38 cellular contexts compared by ENCODE assay signal in the genomic region with DNA sequence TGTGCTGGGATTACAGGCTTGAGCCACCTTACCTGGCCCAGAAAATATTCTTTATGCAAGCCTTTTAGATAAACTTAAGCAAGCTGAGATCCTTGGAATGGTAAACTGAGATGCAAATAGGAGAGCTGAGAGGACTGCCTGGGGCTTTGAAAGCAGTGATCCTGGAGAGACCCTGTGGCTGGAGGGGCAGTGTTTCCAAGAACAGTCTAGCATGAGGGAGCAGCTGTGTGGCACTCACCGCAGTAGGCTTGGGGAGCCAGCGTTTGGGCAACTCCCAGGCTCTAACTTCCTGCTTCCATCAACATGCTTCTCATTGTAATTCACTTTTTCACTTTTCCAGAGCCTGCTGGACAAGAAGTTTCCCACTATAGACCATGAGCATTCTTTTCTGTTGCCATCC.
"Had no signal": no experiment of that assay in that cellular context is flagged by ENCODE, and none has a peak within 500 bp of the region (broad histone marks: within the 10 kb centered on the region; RNA-seq: fewer than 3 reads in every experiment).

No MANE protein-coding gene starts in this region.

- H3K36me3 ChIP-seq: ascending aorta, cardiac muscle cell had no signal

- H3K27me3 ChIP-seq: ascending aorta, cardiac muscle cell had no signal

- H3K9me3 ChIP-seq: ascending aorta had no signal

- FAIRE-seq: bronchial epithelial cell, TTC549 had no signal

- DNase-seq: activated CD4-positive, alpha-beta memory T cell treated with anti-CD3 and anti-CD28 coated beads, Interleukin-2, amount 10 ng/mL, durations not matched to agents 7 days and 5 days; activated CD4-positive, alpha-beta T cell treated with anti-CD3 and anti-CD28 coated beads for 1 hour; activated CD4-positive, alpha-beta T cell treated with anti-CD3 and anti-CD28 coated beads for 36 hours; activated CD4-positive, alpha-beta T cell treated with anti-CD3 and anti-CD28 coated beads for 48 hours; activated CD4-positive, alpha-beta T cell treated with anti-CD3 and anti-CD28 coated beads, Interleukin-2, amount 10 ng/mL, durations not matched to agents 7 days and 5 days; activated CD4-positive, alpha-beta T cell treated with anti-CD3 and anti-CD28 coated beads, Interleukin-2, amount 50 U/mL, for 48 hours; activated CD4-positive, CD25-positive, alpha-beta regulatory T cell; activated CD8-positive, alpha-beta memory T cell treated with anti-CD3 and anti-CD28 coated beads for 24 hours; activated CD8-positive, alpha-beta memory T cell treated with anti-CD3 and anti-CD28 coated beads, Interleukin-2, amount 10 ng/mL, durations not matched to agents 7 days and 5 days; activated CD8-positive, alpha-beta memory T cell treated with anti-CD3 and anti-CD28 coated beads, Interleukin-2, amount 50 U/mL, for 48 hours; activated CD8-positive, alpha-beta T cell treated with anti-CD3 and anti-CD28 coated beads, Interleukin-2, amount 10 ng/mL, durations not matched to agents 7 days and 5 days; activated effector memory CD4-positive, alpha-beta T cell treated with Interleukin-2 at 50 U/mL for 16 hours; activated gamma-delta T cell; activated naive CD4-positive, alpha-beta T cell treated with anti-CD3 and anti-CD28 coated beads, Interleukin-2, amount 10 ng/mL, durations not matched to agents 7 days and 5 days; activated naive CD4-positive, alpha-beta T cell treated with Interleukin-2 at 50 U/mL for 16 hours; activated naive CD8-positive, alpha-beta T cell treated with anti-CD3 and anti-CD28 coated beads, Interleukin-2, amount 10 ng/mL, durations not matched to agents 7 days and 5 days; activated naive CD8-positive, alpha-beta T cell treated with anti-CD3 and anti-CD28 coated beads, Interleukin-2, amount 50 U/mL, for 24 hours; activated T-cell treated with anti-CD3 and anti-CD28 coated beads, Interleukin-2, amount 50 U/mL, for 24 hours; activated T-cell treated with anti-CD3 and anti-CD28 coated beads, Interleukin-2, amount 50 U/mL, for 48 hours; amygdala; anterior cingulate cortex; caudate nucleus; cerebellar nuclear complex; T-helper 2 cell; T-helper 9 cell had no signal

- H3K4me1 Mint-ChIP-seq: activated CD4-positive, alpha-beta memory T cell treated with anti-CD3 and anti-CD28 coated beads, Interleukin-2, amount 10 ng/mL, durations not matched to agents 7 days and 5 days; activated CD4-positive, alpha-beta T cell treated with anti-CD3 and anti-CD28 coated beads for 36 hours; activated CD4-positive, alpha-beta T cell treated with anti-CD3 and anti-CD28 coated beads, Interleukin-2, amount 10 ng/mL, durations not matched to agents 7 days and 5 days; activated CD8-positive, alpha-beta memory T cell treated with anti-CD3 and anti-CD28 coated beads, Interleukin-2, amount 10 ng/mL, durations not matched to agents 7 days and 5 days; activated naive CD4-positive, alpha-beta T cell treated with anti-CD3 and anti-CD28 coated beads, Interleukin-2, amount 10 ng/mL, durations not matched to agents 7 days and 5 days; activated naive CD4-positive, alpha-beta T cell treated with anti-CD3 and anti-CD28 coated beads, Interleukin-2, amount 50 U/mL, for 24 hours; activated naive CD8-positive, alpha-beta T cell treated with anti-CD3 and anti-CD28 coated beads, Interleukin-2, amount 10 ng/mL, durations not matched to agents 7 days and 5 days; activated naive CD8-positive, alpha-beta T cell treated with anti-CD3 and anti-CD28 coated beads, Interleukin-2, amount 50 U/mL, for 24 hours; central memory CD8-positive, alpha-beta T cell had no signal

- H3K9me3 Mint-ChIP-seq: activated CD4-positive, alpha-beta memory T cell treated with anti-CD3 and anti-CD28 coated beads, Interleukin-2, amount 10 ng/mL, durations not matched to agents 7 days and 5 days; activated CD4-positive, alpha-beta T cell treated with anti-CD3 and anti-CD28 coated beads, Interleukin-2, amount 10 ng/mL, durations not matched to agents 7 days and 5 days; activated naive CD4-positive, alpha-beta T cell treated with anti-CD3 and anti-CD28 coated beads, Interleukin-2, amount 10 ng/mL, durations not matched to agents 7 days and 5 days; activated naive CD4-positive, alpha-beta T cell treated with anti-CD3 and anti-CD28 coated beads, Interleukin-2, amount 50 U/mL, for 24 hours; activated naive CD8-positive, alpha-beta T cell treated with anti-CD3 and anti-CD28 coated beads, Interleukin-2, amount 10 ng/mL, durations not matched to agents 7 days and 5 days; activated naive CD8-positive, alpha-beta T cell treated with anti-CD3 and anti-CD28 coated beads, Interleukin-2, amount 50 U/mL, for 24 hours; activated T-cell treated with anti-CD3 and anti-CD28 coated beads, Interleukin-2, amount 50 U/mL, for 24 hours; activated T-helper 2 cell treated with anti-CD3 and anti-CD28 coated beads, Interferon-gamma antibody, Interleukin-2, Interleukin-4, amounts not matched to agents 10 μg/mL and 5 μg/mL and 100 μg/mL, durations not matched to agents 14 hours and 24 hours and 36 hours; central memory CD8-positive, alpha-beta T cell; T-helper 1 cell treated with Interleukin-12 subunit alpha and Interleukin-12 subunit beta and Interleukin-4 antibody, amounts not matched to agents 30 μg/mL and 1 μg/mL, for 36 hours; T-helper 2 cell treated with Interferon-gamma antibody and Interleukin-4, amounts not matched to agents 5 μg/mL and 100 μg/mL, for 36 hours had no signal

- H3K4me3 Mint-ChIP-seq: activated CD4-positive, alpha-beta memory T cell treated with anti-CD3 and anti-CD28 coated beads, Interleukin-2, amount 10 ng/mL, durations not matched to agents 7 days and 5 days; activated CD4-positive, alpha-beta T cell treated with anti-CD3 and anti-CD28 coated beads for 36 hours; activated CD4-positive, alpha-beta T cell treated with anti-CD3 and anti-CD28 coated beads, Interleukin-2, amount 10 ng/mL, durations not matched to agents 7 days and 5 days; activated CD8-positive, alpha-beta memory T cell treated with anti-CD3 and anti-CD28 coated beads, Interleukin-2, amount 10 ng/mL, durations not matched to agents 7 days and 5 days; activated CD8-positive, alpha-beta T cell treated with anti-CD3 and anti-CD28 coated beads, Interleukin-2, amount 10 ng/mL, durations not matched to agents 7 days and 5 days; activated naive CD4-positive, alpha-beta T cell treated with anti-CD3 and anti-CD28 coated beads, Interleukin-2, amount 10 ng/mL, durations not matched to agents 7 days and 5 days; activated naive CD4-positive, alpha-beta T cell treated with anti-CD3 and anti-CD28 coated beads, Interleukin-2, amount 50 U/mL, for 24 hours; activated naive CD8-positive, alpha-beta T cell; activated naive CD8-positive, alpha-beta T cell treated with anti-CD3 and anti-CD28 coated beads, Interleukin-2, amount 10 ng/mL, durations not matched to agents 7 days and 5 days; activated naive CD8-positive, alpha-beta T cell treated with anti-CD3 and anti-CD28 coated beads, Interleukin-2, amount 50 U/mL, for 24 hours; activated T-cell treated with anti-CD3 and anti-CD28 coated beads, Interleukin-2, amount 50 U/mL, for 24 hours; brain; central memory CD8-positive, alpha-beta T cell; T-helper 1 cell treated with Interleukin-12 subunit alpha and Interleukin-12 subunit beta and Interleukin-4 antibody, amounts not matched to agents 30 μg/mL and 1 μg/mL, for 36 hours; T-helper 2 cell treated with Interferon-gamma antibody and Interleukin-4, amounts not matched to agents 5 μg/mL and 100 μg/mL, for 36 hours had no signal

- H3K27ac ChIP-seq: ascending aorta, cardiac muscle cell, VCaP had no signal

- H3K27ac Mint-ChIP-seq: activated CD4-positive, alpha-beta memory T cell treated with anti-CD3 and anti-CD28 coated beads, Interleukin-2, amount 10 ng/mL, durations not matched to agents 7 days and 5 days; activated CD4-positive, alpha-beta T cell treated with anti-CD3 and anti-CD28 coated beads for 36 hours; activated CD4-positive, alpha-beta T cell treated with anti-CD3 and anti-CD28 coated beads, Interleukin-2, amount 10 ng/mL, durations not matched to agents 7 days and 5 days; activated CD8-positive, alpha-beta memory T cell treated with anti-CD3 and anti-CD28 coated beads, Interleukin-2, amount 10 ng/mL, durations not matched to agents 7 days and 5 days; activated CD8-positive, alpha-beta T cell treated with anti-CD3 and anti-CD28 coated beads, Interleukin-2, amount 10 ng/mL, durations not matched to agents 7 days and 5 days; activated naive CD4-positive, alpha-beta T cell treated with anti-CD3 and anti-CD28 coated beads, Interleukin-2, amount 10 ng/mL, durations not matched to agents 7 days and 5 days; activated naive CD4-positive, alpha-beta T cell treated with anti-CD3 and anti-CD28 coated beads, Interleukin-2, amount 50 U/mL, for 24 hours; activated naive CD8-positive, alpha-beta T cell; activated naive CD8-positive, alpha-beta T cell treated with anti-CD3 and anti-CD28 coated beads, Interleukin-2, amount 10 ng/mL, durations not matched to agents 7 days and 5 days; activated naive CD8-positive, alpha-beta T cell treated with anti-CD3 and anti-CD28 coated beads, Interleukin-2, amount 50 U/mL, for 24 hours; activated T-cell treated with anti-CD3 and anti-CD28 coated beads, Interleukin-2, amount 50 U/mL, for 24 hours; activated T-helper 2 cell treated with anti-CD3 and anti-CD28 coated beads, Interferon-gamma antibody, Interleukin-2, Interleukin-4, amounts not matched to agents 10 μg/mL and 5 μg/mL and 100 μg/mL, durations not matched to agents 14 hours and 24 hours and 36 hours; brain; T-helper 1 cell treated with Interleukin-12 subunit alpha and Interleukin-12 subunit beta and Interleukin-4 antibody, amounts not matched to agents 30 μg/mL and 1 μg/mL, for 36 hours; T-helper 2 cell treated with Interferon-gamma antibody and Interleukin-4, amounts not matched to agents 5 μg/mL and 100 μg/mL, for 36 hours had no signal

- H3K36me3 Mint-ChIP-seq: activated CD8-positive, alpha-beta memory T cell treated with anti-CD3 and anti-CD28 coated beads, Interleukin-2, amount 10 ng/mL, durations not matched to agents 7 days and 5 days; activated naive CD4-positive, alpha-beta T cell treated with anti-CD3 and anti-CD28 coated beads, Interleukin-2, amount 10 ng/mL, durations not matched to agents 7 days and 5 days; activated naive CD4-positive, alpha-beta T cell treated with anti-CD3 and anti-CD28 coated beads, Interleukin-2, amount 50 U/mL, for 24 hours; activated naive CD8-positive, alpha-beta T cell; activated naive CD8-positive, alpha-beta T cell treated with anti-CD3 and anti-CD28 coated beads, Interleukin-2, amount 10 ng/mL, durations not matched to agents 7 days and 5 days; brain had no signal

- ATAC-seq: activated CD4-positive, alpha-beta T cell treated with anti-CD3 and anti-CD28 coated beads for 36 hours; activated CD4-positive, CD25-positive, alpha-beta regulatory T cell treated with anti-CD3 and anti-CD28 coated beads, Interleukin-2, amount 50 U/mL, for 24 hours; activated CD8-positive, alpha-beta memory T cell treated with anti-CD3 and anti-CD28 coated beads, Interleukin-2, amount 10 ng/mL, durations not matched to agents 7 days and 5 days; activated CD8-positive, alpha-beta T cell treated with anti-CD3 and anti-CD28 coated beads, Interleukin-2, amount 10 ng/mL, durations not matched to agents 7 days and 5 days; activated naive CD8-positive, alpha-beta T cell treated with anti-CD3 and anti-CD28 coated beads, Interleukin-2, amount 50 U/mL, for 24 hours had no signal

- H3K27me3 Mint-ChIP-seq: activated CD4-positive, alpha-beta memory T cell treated with anti-CD3 and anti-CD28 coated beads, Interleukin-2, amount 10 ng/mL, durations not matched to agents 7 days and 5 days; activated CD4-positive, alpha-beta T cell treated with anti-CD3 and anti-CD28 coated beads for 36 hours; activated CD4-positive, alpha-beta T cell treated with anti-CD3 and anti-CD28 coated beads, Interleukin-2, amount 10 ng/mL, durations not matched to agents 7 days and 5 days; activated CD8-positive, alpha-beta memory T cell treated with anti-CD3 and anti-CD28 coated beads, Interleukin-2, amount 10 ng/mL, durations not matched to agents 7 days and 5 days; activated naive CD4-positive, alpha-beta T cell treated with anti-CD3 and anti-CD28 coated beads, Interleukin-2, amount 10 ng/mL, durations not matched to agents 7 days and 5 days; activated naive CD4-positive, alpha-beta T cell treated with anti-CD3 and anti-CD28 coated beads, Interleukin-2, amount 50 U/mL, for 24 hours; activated naive CD8-positive, alpha-beta T cell; activated naive CD8-positive, alpha-beta T cell treated with anti-CD3 and anti-CD28 coated beads, Interleukin-2, amount 10 ng/mL, durations not matched to agents 7 days and 5 days; activated naive CD8-positive, alpha-beta T cell treated with anti-CD3 and anti-CD28 coated beads, Interleukin-2, amount 50 U/mL, for 24 hours; activated T-cell treated with anti-CD3 and anti-CD28 coated beads, Interleukin-2, amount 50 U/mL, for 24 hours; brain; central memory CD8-positive, alpha-beta T cell had no signal

- H3K4me3 ChIP-seq: ascending aorta, cardiac muscle cell had no signal

- H3K4me1 ChIP-seq: ascending aorta had no signal
